In genomic region chr5:112160652-112161391, GRCh38 we compare ENCODE assay signal across 8 cellular contexts.
DNase-seq lines count a peak whose midpoint lies in the region; ATAC-seq, FAIRE-seq and TF ChIP-seq lines count a peak whose summit lies in the region.

No MANE protein-coding gene starts in this region.

- no peaks in the 10 kb centered on the region for H3K9me1 ChIP-seq in keratinocyte (ENCODE audit: control insufficient read depth, extremely low read depth, insufficient read depth, low read length)

- H3K9ac ChIP-seq in keratinocyte (ENCODE audit: control insufficient read depth, extremely low read depth, insufficient read depth, low read length), result peak overlapping the region; percentile 98

- peak; percentile 94 for DNase-seq in Ammon's horn (ENCODE audit: low spot score)
- DNase-seq in NCI-H2227 treated with DMSO at 0.1 percent for 48 hours (lab: John Stamatoyannopoulos, UW), result peak; percentile 80
- peak; percentile 81 to 90 (median 86) for DNase-seq in activated CD4-positive, CD25-positive, alpha-beta regulatory T cell (lab: John Stamatoyannopoulos, UW)
- DNase-seq in central memory CD8-positive, alpha-beta T cell (ENCODE audit: low spot score in 2 of 2), result peak; percentile 92 to 97
- DNase-seq in keratinocyte (ENCODE audit: low read depth, low spot score), result no peak
- peak; percentile 85 to 93 for DNase-seq in stimulated activated CD4-positive, alpha-beta T cell treated with anti-CD3 and anti-CD28 coated beads, Interleukin-15, amount 100 ng/mL, for 1 hour (ENCODE audit: low read depth in 1 of 2, low spot score in 1 of 2)

- peaks cover 14 to 29% of the 10 kb centered on the region in 2 experiments for H3K36me3 ChIP-seq in keratinocyte (ENCODE audit: control insufficient read depth in 2 of 2, extremely low read depth in 1 of 2, insufficient read depth in 2 of 2, low read length in 2 of 2)

- dilution Hi-C loops in keratinocyte (cut with MboI; ENCODE audit: extremely low pct_ligation_motif_present, low sequenced_read_pairs), result no loop called here

- H3K79me2 ChIP-seq in keratinocyte (ENCODE audit: control insufficient read depth, insufficient read depth, low read length), result peaks cover 21% of the 10 kb centered on the region

- H3K27ac ChIP-seq in keratinocyte (ENCODE audit: control insufficient read depth, insufficient read depth, low read length), result peak overlapping the region; percentile 93

- H3K4me1 ChIP-seq in keratinocyte (ENCODE audit: control insufficient read depth, extremely low read depth, insufficient read depth, low read length), result peaks cover 8% of the 10 kb centered on the region

- peak; percentile 41 for FAIRE-seq in keratinocyte (lab: Jason Lieb, UNC)

- H2AFZ ChIP-seq in keratinocyte (ENCODE audit: control insufficient read depth, low read length), result peak overlapping the region; percentile 54

- H3K27me3 ChIP-seq in keratinocyte (ENCODE audit: control insufficient read depth, extremely low read depth, insufficient read depth, low read length), result no peaks in the 10 kb centered on the region

- H3K4me2 ChIP-seq in keratinocyte (ENCODE audit: control insufficient read depth, extremely low read depth, insufficient read depth, low read depth, low read length), result peak overlapping the region; percentile 72

- peaks cover 33% of the 10 kb centered on the region for H3K36me3 Mint-ChIP-seq in central memory CD8-positive, alpha-beta T cell (ENCODE audit: insufficient read depth)

- H3K4me3 Mint-ChIP-seq in central memory CD8-positive, alpha-beta T cell, result peak overlapping the region; percentile 88

- no peaks in the 10 kb centered on the region for H3K9me3 Mint-ChIP-seq in central memory CD8-positive, alpha-beta T cell

- no peaks in the 10 kb centered on the region for H4K20me1 ChIP-seq in keratinocyte (ENCODE audit: control insufficient read depth, extremely low read depth, insufficient read depth, low read length)

- H3K9me3 ChIP-seq in keratinocyte (ENCODE audit: control insufficient read depth, low read depth, low read length), result no peaks in the 10 kb centered on the region

- ATAC-seq in GM19023 (IDR thresholded peaks at IDR 0.05; ENCODE audit: unreplicated experiment) (peak; percentile 97), HG03196 (IDR thresholded peaks at IDR 0.05; ENCODE audit: unreplicated experiment) (peak; percentile 96)
- ATAC-seq in central memory CD8-positive, alpha-beta T cell (replicated peaks; ENCODE audit: extremely low read depth, poor library complexity, severe bottlenecking), result peak; percentile 86

- H3K4me1 Mint-ChIP-seq in central memory CD8-positive, alpha-beta T cell, result peaks cover 29% of the 10 kb centered on the region

- H3K27me3 Mint-ChIP-seq in central memory CD8-positive, alpha-beta T cell, result no peaks in the 10 kb centered on the region

- TF ChIP-seq CTCF in keratinocyte (optimal IDR thresholded peaks at IDR 0.05 in 1 of 3, IDR thresholded peaks at IDR 0.05 in 1 of 3, conservative IDR thresholded peaks at IDR 0.05 in 1 of 3; ENCODE audit: extremely low read depth in 1 of 3, insufficient read depth in 2 of 3, low read length in 3 of 3), result peak; percentile 99 to 100 (median 100)

- H3K4me3 ChIP-seq in keratinocyte (ENCODE audit: control insufficient read depth in 2 of 3, extremely low read depth in 1 of 3, insufficient read depth in 2 of 3, low read depth in 1 of 3, low read length in 3 of 3), result peak overlapping the region; percentile 71 to 93 (median 75)

- peak overlapping the region; percentile 89 for H3K27ac Mint-ChIP-seq in central memory CD8-positive, alpha-beta T cell (ENCODE audit: low read depth)
